ENCODE assay signal across 8 cellular contexts in genomic region chr11:69297225-69297925, GRCh38. TPM values are rescaled to one million over a fixed set of nuclear protein-coding genes. Genes with fewer than 3 reads are reported as not detected.
DNase-seq lines count a peak whose midpoint lies in the region; ATAC-seq lines count a peak whose summit lies in the region.

No MANE protein-coding gene starts in this region.

- H3K4me3 Mint-ChIP-seq in T-helper 2 cell treated with Interferon-gamma antibody and Interleukin-4, amounts not matched to agents 5 μg/mL and 100 μg/mL, for 36 hours, result peak overlapping the region; percentile 88
- peak overlapping the region; percentile 73 to 92 (median 80) for H3K4me3 Mint-ChIP-seq in immature natural killer cell

- peaks cover 4% of the 10 kb centered on the region for H3K27me3 Mint-ChIP-seq in T-helper 2 cell treated with Interferon-gamma antibody and Interleukin-4, amounts not matched to agents 5 μg/mL and 100 μg/mL, for 36 hours (ENCODE audit: low read depth)
- H3K27me3 Mint-ChIP-seq in immature natural killer cell (ENCODE audit: low read depth in 3 of 3), result peaks cover 16 to 24% (median 22%) of the 10 kb centered on the region in 3 donors

- H3K4me1 Mint-ChIP-seq in T-helper 2 cell treated with Interferon-gamma antibody and Interleukin-4, amounts not matched to agents 5 μg/mL and 100 μg/mL, for 36 hours (ENCODE audit: low read depth), result peaks cover 56% of the 10 kb centered on the region
- peaks cover 59 to 71% of the 10 kb centered on the region in 2 donors for H3K4me1 Mint-ChIP-seq in immature natural killer cell

- ATAC-seq in GM21717 (IDR thresholded peaks at IDR 0.05; ENCODE audit: unreplicated experiment), result peak; percentile 38

- DNase-seq in DMS79 (lab: John Stamatoyannopoulos, UW) (peak; percentile 30), KBM-7 (peak; percentile 99), anterior cingulate cortex (lab: John Stamatoyannopoulos, UW) (peak in 49 of 58 donors; percentile 12 to 73 (median 39)), immature natural killer cell (peak; percentile 94 to 95 (median 94)), smooth muscle cell of the brain vasculature (ENCODE audit: low read depth, low spot score) (peak; percentile 92), NCI-H146 treated with DMSO at 0.1 percent for 48 hours (lab: John Stamatoyannopoulos, UW; ENCODE audit: unreplicated experiment) (no peak)
- peak; percentile 88 for DNase-seq in T-helper 2 cell treated with Interferon-gamma antibody and Interleukin-4, amounts not matched to agents 5 μg/mL and 100 μg/mL, for 36 hours (ENCODE audit: low spot score)

- no peaks in the 10 kb centered on the region for H3K36me3 Mint-ChIP-seq in T-helper 2 cell treated with Interferon-gamma antibody and Interleukin-4, amounts not matched to agents 5 μg/mL and 100 μg/mL, for 36 hours (ENCODE audit: low read depth)
- H3K36me3 Mint-ChIP-seq in immature natural killer cell, result no peaks in the 10 kb centered on the region

- peak overlapping the region; percentile 96 for H3K27ac Mint-ChIP-seq in T-helper 2 cell treated with Interferon-gamma antibody and Interleukin-4, amounts not matched to agents 5 μg/mL and 100 μg/mL, for 36 hours
- peak overlapping the region; percentile 60 to 97 (median 88) for H3K27ac Mint-ChIP-seq in immature natural killer cell

- peaks cover 6% of the 10 kb centered on the region for H3K9me3 Mint-ChIP-seq in T-helper 2 cell treated with Interferon-gamma antibody and Interleukin-4, amounts not matched to agents 5 μg/mL and 100 μg/mL, for 36 hours
- H3K9me3 Mint-ChIP-seq in immature natural killer cell, result peaks cover 0 to 3% (median 0%) of the 10 kb centered on the region in 6 donors

- in situ Hi-C loops in KBM-7 (cut with MboI; ENCODE audit: low pct_unique_long_range_greater_than_20kb, low sequenced_read_pairs), result loop anchor here (10.0 kb wide), 1 partner anchor 337 kb away; no protein-coding TSS in a partner anchor

RNA-seq across cellular contexts. Expression of gene MYEOV, which starts 3.4 kb away (rescaled TPM):
- polyA plus RNA-seq in immature natural killer cell, result not detected
